ENCODE assay signal across 7 cellular contexts in the genomic region with DNA sequence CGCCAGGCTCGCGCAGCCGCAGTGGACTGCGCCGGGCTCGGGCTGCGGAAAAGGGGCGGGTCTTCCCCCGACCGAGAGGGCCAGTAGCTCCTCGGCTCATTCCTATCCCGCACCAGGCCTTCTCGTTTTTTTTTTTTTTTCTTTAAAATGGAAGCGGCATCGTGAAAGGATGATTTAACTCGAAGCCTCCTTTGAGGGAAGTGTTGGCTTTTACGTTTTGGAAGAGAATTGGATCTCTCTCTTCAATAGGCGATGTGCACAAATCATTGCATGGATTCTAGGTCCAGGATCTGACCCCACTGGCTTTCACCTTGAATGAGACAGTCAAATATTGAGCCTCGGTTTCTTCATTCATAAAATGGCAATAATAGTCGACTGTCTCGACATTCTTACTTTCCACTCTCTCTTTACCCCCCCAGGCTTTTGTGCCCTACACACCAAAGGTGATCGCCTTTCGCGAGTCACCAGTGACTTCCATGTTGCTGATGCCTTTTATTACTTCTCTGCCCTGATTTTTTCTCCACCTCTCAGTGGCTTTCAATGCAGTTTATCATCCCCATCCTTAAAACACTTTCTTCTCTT. TPM values are rescaled to one million over a fixed set of nuclear protein-coding genes. Genes with fewer than 3 reads are reported as not detected.
DNase-seq lines count a peak whose midpoint lies in the region; ATAC-seq and TF ChIP-seq lines count a peak whose summit lies in the region.

No MANE protein-coding gene starts in this region.

- DNase-seq in DMS79 treated with DMSO at 0.1 percent for 48 hours (lab: John Stamatoyannopoulos, UW) (peak; percentile 71), SK-MEL-5 (ENCODE audit: low read depth, low spot score) (peak; percentile 83), epithelial cell of esophagus (ENCODE audit: low read depth) (peak; percentile 68), neural progenitor cell (ENCODE audit: low spot score) (no peak), ecto neural progenitor cell (ENCODE audit: low spot score) (no peak)

- peaks cover 21% of the 10 kb centered on the region for H3K27me3 ChIP-seq in neural progenitor cell

- H3K36me3 Mint-ChIP-seq in neural progenitor cell, result peaks cover 3% of the 10 kb centered on the region

- H3K36me3 ChIP-seq in HEK293 (ENCODE audit: control insufficient read depth in 2 of 2, insufficient read depth in 1 of 2, low read length in 2 of 2), result peaks cover 0 to 11% of the 10 kb centered on the region in 2 experiments; a peak in 1 of 3 replicates
- H3K36me3 ChIP-seq in neural progenitor cell, result peaks cover 2% of the 10 kb centered on the region

- no peaks in the 10 kb centered on the region; the same call in 1 of the 2 replicates for H3K4me1 ChIP-seq in HEK293 (ENCODE audit: control insufficient read depth, insufficient read depth, low read length)
- peaks cover 15% of the 10 kb centered on the region for H3K4me1 ChIP-seq in neural progenitor cell

- no peak overlapping the region; the same call in 1 of the 2 replicates for H3K27ac ChIP-seq in HEK293 (ENCODE audit: extremely low read depth, low read depth, low read length)
- H3K27ac ChIP-seq in neural progenitor cell, result no peak overlapping the region

- TF ChIP-seq CTCF in HEK293 (tag by site-specific recombination; IDR thresholded peaks at IDR 0.05) (no peak), epithelial cell of esophagus (IDR thresholded peaks at IDR 0.05; ENCODE audit: insufficient read depth, low read depth, low read length, missing control alignments) (no peak), neural progenitor cell (IDR thresholded peaks at IDR 0.05) (no peak)

- peaks cover 10% of the 10 kb centered on the region for H3F3A ChIP-seq in neural progenitor cell (ENCODE audit: low read depth)

- H4K20me1 ChIP-seq in neural progenitor cell (ENCODE audit: low read depth), result peaks cover 5% of the 10 kb centered on the region

- ATAC-seq in GM19455 (IDR thresholded peaks at IDR 0.05; ENCODE audit: unreplicated experiment), result no peak

- in situ Hi-C loops in SK-MEL-5 (cut with HindIII; ENCODE audit: low pct_unique_long_range_greater_than_20kb, low sequenced_read_pairs), result no loop called here

- POLR2A ChIA-PET in HEK293 (lab: Yijun Ruan, JAX), result interaction anchor here (0.7 to 1.9 kb wide), 3 partner anchors 348 to 542 kb away, joined by 3 to 10 read pairs (median 5); a partner anchor contains a TSS

- H3K27ac Mint-ChIP-seq in neural progenitor cell, result no peak overlapping the region

- peaks cover 5% of the 10 kb centered on the region for H3K79me2 ChIP-seq in neural progenitor cell (ENCODE audit: low read depth)

- peak overlapping the region; percentile 86 for H3K4me3 ChIP-seq in HEK293 (ENCODE audit: low read depth, low read length)
- H3K4me3 ChIP-seq in epithelial cell of esophagus (ENCODE audit: low read length), result peak overlapping the region; percentile 29
- H3K4me3 ChIP-seq in neural progenitor cell, result peak overlapping the region; percentile 73

- peak overlapping the region; percentile 89 for H2AFZ ChIP-seq in neural progenitor cell (replicated peaks)

- CTCF ChIA-PET in HEK293 (lab: Yijun Ruan, JAX), result interaction anchor here (0.6 to 1.2 kb wide), 2 partner anchors 520 to 656 kb away, joined by 3 to 4 read pairs; no protein-coding TSS in a partner anchor

- H3K9ac ChIP-seq in neural progenitor cell, result no peak overlapping the region

- H3K9me3 Mint-ChIP-seq in neural progenitor cell, result no peaks in the 10 kb centered on the region

- H3K4me3 Mint-ChIP-seq in neural progenitor cell, result peak overlapping the region; percentile 83

- H3K4me2 ChIP-seq in neural progenitor cell, result peak overlapping the region; percentile 89

- peaks cover 11% of the 10 kb centered on the region for H3K4me1 Mint-ChIP-seq in neural progenitor cell

- H3K9me3 ChIP-seq in HEK293 (ENCODE audit: control insufficient read depth, insufficient read depth, low read depth, low read length), result no peaks in the 10 kb centered on the region
- H3K9me3 ChIP-seq in neural progenitor cell (ENCODE audit: low read depth), result no peaks in the 10 kb centered on the region

- peaks cover 2% of the 10 kb centered on the region for H3K27me3 Mint-ChIP-seq in neural progenitor cell (ENCODE audit: insufficient read depth, low read depth)

TF ChIP-seq in HEK293, 187 proteins besides CTCF, POLR2A, EP300 and RAD21:
- TF ChIP-seq ZNF335 (tag by site-specific recombination; conservative IDR thresholded peaks at IDR 0.05) (peak; percentile 52; the same call in 1 of the 2 replicates), PRDM1 (tag by site-specific recombination; IDR thresholded peaks at IDR 0.05) (peak; percentile 66), ZNF266 (tag by site-specific recombination; IDR thresholded peaks at IDR 0.05; ENCODE audit: low read depth) (no peak), ZNF169 (tag by site-specific recombination; IDR thresholded peaks at IDR 0.05) (no peak), ZNF654 (tag by site-specific recombination; IDR thresholded peaks at IDR 0.05; ENCODE audit: low read depth) (no peak), ZBTB17 (tag by site-specific recombination; IDR thresholded peaks at IDR 0.05) (0 out of 2 replicates have a peak, but pooled peaks have one; percentile 53), SALL2 (tag by site-specific recombination; IDR thresholded peaks at IDR 0.05; ENCODE audit: borderline replicate concordance) (no peak)
- TF ChIP-seq, protein P1, sequence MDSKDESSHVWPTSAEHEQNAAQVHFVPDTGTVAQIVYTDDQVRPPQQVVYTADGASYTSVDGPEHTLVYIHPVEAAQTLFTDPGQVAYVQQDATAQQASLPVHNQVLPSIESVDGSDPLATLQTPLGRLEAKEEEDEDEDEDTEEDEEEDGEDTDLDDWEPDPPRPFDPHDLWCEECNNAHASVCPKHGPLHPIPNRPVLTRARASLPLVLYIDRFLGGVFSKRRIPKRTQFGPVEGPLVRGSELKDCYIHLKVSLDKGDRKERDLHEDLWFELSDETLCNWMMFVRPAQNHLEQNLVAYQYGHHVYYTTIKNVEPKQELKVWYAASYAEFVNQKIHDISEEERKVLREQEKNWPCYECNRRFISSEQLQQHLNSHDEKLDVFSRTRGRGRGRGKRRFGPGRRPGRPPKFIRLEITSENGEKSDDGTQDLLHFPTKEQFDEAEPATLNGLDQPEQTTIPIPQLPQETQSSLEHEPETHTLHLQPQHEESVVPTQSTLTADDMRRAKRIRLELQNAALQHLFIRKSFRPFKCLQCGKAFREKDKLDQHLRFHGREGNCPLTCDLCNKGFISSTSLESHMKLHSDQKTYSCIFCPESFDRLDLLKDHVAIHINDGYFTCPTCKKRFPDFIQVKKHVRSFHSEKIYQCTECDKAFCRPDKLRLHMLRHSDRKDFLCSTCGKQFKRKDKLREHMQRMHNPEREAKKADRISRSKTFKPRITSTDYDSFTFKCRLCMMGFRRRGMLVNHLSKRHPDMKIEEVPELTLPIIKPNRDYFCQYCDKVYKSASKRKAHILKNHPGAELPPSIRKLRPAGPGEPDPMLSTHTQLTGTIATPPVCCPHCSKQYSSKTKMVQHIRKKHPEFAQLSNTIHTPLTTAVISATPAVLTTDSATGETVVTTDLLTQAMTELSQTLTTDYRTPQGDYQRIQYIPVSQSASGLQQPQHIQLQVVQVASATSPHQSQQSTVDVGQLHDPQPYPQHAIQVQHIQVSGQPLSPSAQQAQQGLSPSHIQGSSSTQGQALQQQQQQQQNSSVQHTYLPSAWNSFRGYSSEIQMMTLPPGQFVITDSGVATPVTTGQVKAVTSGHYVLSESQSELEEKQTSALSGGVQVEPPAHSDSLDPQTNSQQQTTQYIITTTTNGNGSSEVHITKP (tag by site-specific recombination; IDR thresholded peaks at IDR 0.05), result peak; percentile 42; the same call in 1 of the 2 replicates
- TF ChIP-seq, protein P2, sequence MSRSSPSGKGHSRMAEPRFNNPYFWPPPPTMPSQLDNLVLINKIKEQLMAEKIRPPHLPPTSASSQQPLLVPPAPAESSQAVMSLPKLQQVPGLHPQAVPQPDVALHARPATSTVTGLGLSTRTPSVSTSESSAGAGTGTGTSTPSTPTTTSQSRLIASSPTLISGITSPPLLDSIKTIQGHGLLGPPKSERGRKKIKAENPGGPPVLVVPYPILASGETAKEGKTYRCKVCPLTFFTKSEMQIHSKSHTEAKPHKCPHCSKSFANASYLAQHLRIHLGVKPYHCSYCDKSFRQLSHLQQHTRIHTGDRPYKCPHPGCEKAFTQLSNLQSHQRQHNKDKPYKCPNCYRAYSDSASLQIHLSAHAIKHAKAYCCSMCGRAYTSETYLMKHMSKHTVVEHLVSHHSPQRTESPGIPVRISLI (tag by site-specific recombination; IDR thresholded peaks at IDR 0.05), result peak; percentile 47

RNA-seq across cellular contexts. Expression of a gene that starts 0.3 kb away (rescaled TPM):
- total RNA-seq in SK-MEL-5 (2014; rRNA removed; shearing (Covaris generic)), result 8.3 and 11.8 TPM in 2 replicates
- 33.9 and 35.4 TPM in 2 replicates for polyA plus RNA-seq in SK-MEL-5 (2015; cell fraction: cytosol; rRNA removed)
- polyA plus RNA-seq in SK-MEL-5 (2015; cell fraction: nucleus; rRNA removed), result 13.0 and 22.8 TPM in 2 replicates
- total RNA-seq in neural progenitor cell (ENCODE audit: low replicate concordance), result 4.5 and 6.0 TPM in 2 replicates

Comparison
In these comparisons a context has a peak if more than half of its experiments do, and no peak if none do; other contexts are left out.
1. DNase-seq: peak in DMS79 treated with DMSO at 0.1 percent for 48 hours (single experiment), SK-MEL-5 (single experiment) and epithelial cell of esophagus (single experiment); none in neural progenitor cell (single experiment) and ecto neural progenitor cell (single experiment).
2. H3K4me3 ChIP-seq: peak in every context shown above with its lines; median percentile 86 in HEK293; 73 in neural progenitor cell; 29 in epithelial cell of esophagus.